Comparison of ENCODE assay signal across 9 cellular contexts in genomic region chr10:32960022-32960421, GRCh38. TPM values are rescaled to one million over a fixed set of nuclear protein-coding genes. Genes with fewer than 3 reads are reported as not detected.
A peak's percentile ranks its signal among the peaks of the same experiment; 100 is the strongest.
DNase-seq lines count a peak whose midpoint lies in the region; ATAC-seq, FAIRE-seq and TF ChIP-seq lines count a peak whose summit lies in the region.
"Had no signal": no experiment of that assay in that cellular context is flagged by ENCODE, and none has a peak within 500 bp of the region (broad histone marks: within the 10 kb centered on the region; RNA-seq: fewer than 3 reads in every experiment).

No MANE protein-coding gene starts in this region.

- no peaks in the 10 kb centered on the region for H3K9me2 ChIP-seq in HCT116 (ENCODE audit: insufficient read depth)

- H4K8ac ChIP-seq in mesendoderm (ENCODE audit: low read depth, low read length), result no peak overlapping the region

- RAD21 ChIA-PET in HCT116 (lab: Charles Lee; ENCODE audit: low non-redundant PET in 1 of 2, low total read pairs in 2 of 2, uncharacterized antibody in 2 of 2, unreplicated experiment in 2 of 2), result no interaction called here

- H3K9me3 ChIP-seq in AG04450 (ENCODE audit: control insufficient read depth, insufficient read depth, low read length), result no peaks in the 10 kb centered on the region
- H3K9me3 ChIP-seq in HCT116 (ENCODE audit: control insufficient read depth in 1 of 2, insufficient read depth in 1 of 2, low read depth in 1 of 2, low read length in 2 of 2), result no peaks in the 10 kb centered on the region
- no peaks in the 10 kb centered on the region for H3K9me3 ChIP-seq in K562 (replicated peaks; ENCODE audit: control insufficient read depth, insufficient read depth, low read depth, low read length)
- no peaks in the 10 kb centered on the region for H3K9me3 ChIP-seq in upper lobe of left lung

- TF ChIP-seq RAD21 in HCT116 (IDR thresholded peaks at IDR 0.05; ENCODE audit: low read depth) (no peak), K562 (CRISPR knock-in tag; conservative IDR thresholded peaks at IDR 0.05 in 1 of 2, IDR thresholded peaks at IDR 0.05 in 1 of 2) (no peak)

- TF ChIP-seq EP300 in K562 (IDR thresholded peaks at IDR 0.05; ENCODE audit: low read length) (no peak; the same call in 1 of the 2 replicates), upper lobe of left lung (IDR thresholded peaks at IDR 0.05) (no peak)

- H3K4me1 ChIP-seq in HCT116 (ENCODE audit: control insufficient read depth in 1 of 2, insufficient read depth in 2 of 2, low read length in 2 of 2) (peaks cover 45 to 80% of the 10 kb centered on the region in 2 experiments), K562 (replicated peaks in 1 of 2; ENCODE audit: control insufficient read depth in 2 of 2, insufficient read depth in 2 of 2, low read length in 2 of 2) (peaks cover 10 to 34% of the 10 kb centered on the region in 2 experiments), mesendoderm (ENCODE audit: control insufficient read depth, low read depth, low read length) (peaks cover 9% of the 10 kb centered on the region), upper lobe of left lung (peaks cover 29 to 51% (median 40%) of the 10 kb centered on the region in 4 donors)

- H2BK120ac ChIP-seq in mesendoderm (ENCODE audit: low read depth, low read length), result no peak overlapping the region

- H3K4me2 ChIP-seq in HCT116 (ENCODE audit: low read length) (peak overlapping the region; percentile 97), K562 (ENCODE audit: insufficient read depth, low read length) (peak overlapping the region; percentile 95), mesendoderm (ENCODE audit: low read length) (peak overlapping the region; percentile 18)

- H3K4ac ChIP-seq in mesendoderm (ENCODE audit: low read depth, low read length), result no peak overlapping the region

- H3K9me1 ChIP-seq in K562 (ENCODE audit: control insufficient read depth, insufficient read depth, low read length), result no peaks in the 10 kb centered on the region

- no peak overlapping the region for H3K27ac ChIP-seq in AG04450 (ENCODE audit: low read depth, low read length)
- H3K27ac ChIP-seq in HCT116 (ENCODE audit: low read depth, low read length), result no peak overlapping the region
- peak overlapping the region; percentile 97 for H3K27ac ChIP-seq in K562 (ENCODE audit: extremely low read depth, low read depth, low read length)
- H3K27ac ChIP-seq in mesendoderm (ENCODE audit: low read depth, low read length), result no peak overlapping the region
- H3K27ac ChIP-seq in upper lobe of left lung, result no peak overlapping the region

- H3K9ac ChIP-seq in HCT116 (ENCODE audit: low read length) (0 out of 2 replicates have a peak overlapping the region, but pooled peaks have one; percentile 97), K562 (ENCODE audit: insufficient read depth in 1 of 2, low read depth in 2 of 2, low read length in 2 of 2) (peak overlapping the region in 1 of 2 experiments; percentile 96; a peak in 2 of 4 replicates), mesendoderm (ENCODE audit: low read length) (no peak overlapping the region)

- ATAC-seq in HCT116 (no peak), K562 (peak; percentile 8; the same call in 2 of the 3 replicates), upper lobe of left lung (ENCODE audit: low FRiP score in 2 of 2) (no peak), HG02885 (IDR thresholded peaks at IDR 0.05; ENCODE audit: poor library complexity, unreplicated experiment) (no peak), GM21367 (IDR thresholded peaks at IDR 0.05; ENCODE audit: unreplicated experiment) (no peak)

- H4K5ac ChIP-seq in mesendoderm (ENCODE audit: low read length), result no peak overlapping the region

- CTCF ChIA-PET in AG04450 (lab: Charles Lee) (interaction anchor here (1.0 kb wide), 1 partner anchor 49 kb away, joined by 4 read pairs; no protein-coding TSS in a partner anchor), HCT116 (lab: Charles Lee) (no interaction called here), K562 (lab: Yijun Ruan, JAX; ENCODE audit: low intra/inter-chr PET ratio) (no interaction called here)

- H3K36me3 ChIP-seq in HCT116 (ENCODE audit: control insufficient read depth in 1 of 2, insufficient read depth in 2 of 2, low read length in 2 of 2) (no peaks in the 10 kb centered on the region), K562 (ENCODE audit: control insufficient read depth, insufficient read depth, low read length) (peaks cover 2% of the 10 kb centered on the region; the same call in 1 of the 3 replicates), mesendoderm (ENCODE audit: control insufficient read depth, insufficient read depth, low read length) (no peaks in the 10 kb centered on the region), upper lobe of left lung (no peaks in the 10 kb centered on the region)

- peak overlapping the region; percentile 35 for H2BK5ac ChIP-seq in mesendoderm (ENCODE audit: low read length)

- H4K20me1 ChIP-seq in HCT116 (ENCODE audit: insufficient read depth), result no peaks in the 10 kb centered on the region
- peaks cover 4% of the 10 kb centered on the region for H4K20me1 ChIP-seq in K562 (replicated peaks; ENCODE audit: control insufficient read depth, insufficient read depth, low read length)

- POLR2A ChIA-PET in AG04450 (lab: Yijun Ruan, JAX) (interaction anchor here (0.6 to 1.8 kb wide), 2 partner anchors 20 to 334 kb away, joined by 3 to 21 read pairs; no protein-coding TSS in a partner anchor), HCT116 (lab: Charles Lee) (interaction anchor here (1.6 kb wide), 1 partner anchor 21 kb away, joined by 19 read pairs; no protein-coding TSS in a partner anchor), K562 (lab: Yijun Ruan, JAX) (interaction anchor here (0.8 to 1.5 kb wide), 4 partner anchors 11 to 47 kb away, joined by 3 to 23 read pairs (median 4); no protein-coding TSS in a partner anchor)

- no peak overlapping the region for H2BK15ac ChIP-seq in mesendoderm (replicated peaks; ENCODE audit: low read depth)

- TF ChIP-seq CTCF in AG04450 (IDR thresholded peaks at IDR 0.05; ENCODE audit: low read depth, low read length) (no peak), HCT116 (IDR thresholded peaks at IDR 0.05 in 2 of 3, conservative IDR thresholded peaks at IDR 0.05 in 1 of 3; ENCODE audit: borderline replicate concordance in 1 of 3, insufficient read depth in 1 of 3, low read depth in 2 of 3, low read length in 2 of 3) (no peak), K562 (IDR thresholded peaks at IDR 0.05 in 2 of 3, conservative IDR thresholded peaks at IDR 0.05 in 1 of 3; ENCODE audit: insufficient read depth in 2 of 3, low read depth in 1 of 3, low read length in 3 of 3) (no peak), upper lobe of left lung (IDR thresholded peaks at IDR 0.05) (no peak)

- intact Hi-C loops in HCT116 (cut with micrococcal nuclease), result no loop called here
- intact Hi-C loops in K562 (cut with micrococcal nuclease), result loop anchor here (2.0 kb wide), 1 partner anchor 45 kb away; no protein-coding TSS in a partner anchor

- H3K56ac ChIP-seq in mesendoderm (ENCODE audit: low read length), result peak overlapping the region; percentile 11

- no peak overlapping the region for H3K23ac ChIP-seq in mesendoderm (ENCODE audit: low read length)

- 4% methylated on average over 4 of the region's 4 CpGs for WGBS in K562 (ENCODE audit: insufficient coverage, low coverage, missing lambda C conversion rate)
- no CpG with 5 or more reads among the region's 4 CpGs for WGBS in mesendoderm (ENCODE audit: extremely low coverage, insufficient coverage, low lambda C conversion rate)
- WGBS in upper lobe of left lung, 2 donors, result 62 to 63% methylated on average over 4 of the region's 4 CpGs

- in situ Hi-C loops in K562 (cut with MboI), result no loop called here

- H3K18ac ChIP-seq in mesendoderm (ENCODE audit: low read length), result peak overlapping the region; percentile 61

- H2AFZ ChIP-seq in HCT116 (ENCODE audit: low read depth, low read length, poor library complexity, severe bottlenecking), result no peak overlapping the region
- peak overlapping the region; percentile 37; the same call in 1 of the 2 replicates for H2AFZ ChIP-seq in K562 (ENCODE audit: low read depth, low read length)

- TF ChIP-seq POLR2A in HCT116 (IDR thresholded peaks at IDR 0.05; ENCODE audit: borderline replicate concordance, extremely low read depth, insufficient read depth, insufficient read length) (no peak), K562 (conservative IDR thresholded peaks at IDR 0.05) (no peak), upper lobe of left lung (IDR thresholded peaks at IDR 0.05) (no peak)

- FAIRE-seq in K562 (lab: Jason Lieb, UNC), result peak; percentile 83

- BruUV-seq in HCT116 (replicated peaks; lab: Mats Ljungman, UMichigan), result no TSS peak
- BruUV-seq in K562 (replicated peaks; lab: Mats Ljungman, UMichigan), result no TSS peak

- H3K4me3 ChIP-seq in AG04450 (ENCODE audit: low read depth, low read length), result peak overlapping the region; percentile 80
- no peak overlapping the region for H3K4me3 ChIP-seq in HCT116 (replicated peaks in 1 of 2; ENCODE audit: low read depth in 1 of 2, low read length in 2 of 2)
- peak overlapping the region; percentile 81 for H3K4me3 ChIP-seq in K562
- H3K4me3 ChIP-seq in mesendoderm (ENCODE audit: low read length), result no peak overlapping the region
- no peak overlapping the region for H3K4me3 ChIP-seq in upper lobe of left lung

- H2AK5ac ChIP-seq in mesendoderm (ENCODE audit: low read length), result no peak overlapping the region

- no peak for DNase-seq in AG04450 (ENCODE audit: low read depth, low spot score)
- no peak for DNase-seq in HCT116 (ENCODE audit: low read depth, low spot score)
- peak in 3 of 4 experiments; percentile 27 to 84 (median 39) for DNase-seq in K562 (ENCODE audit: extremely low read depth in 1 of 4, low spot score in 3 of 4)
- no peak for DNase-seq in mesendoderm
- no peak for DNase-seq in upper lobe of left lung
- DNase-seq in NCI-H1048 (lab: John Stamatoyannopoulos, UW), result no peak
- DNase-seq: activated naive CD4-positive, alpha-beta T cell treated with anti-CD3 and anti-CD28 coated beads, Interleukin-2, amount 50 U/mL, for 16 hours had no signal

- H3K79me2 ChIP-seq in HCT116 (ENCODE audit: insufficient read depth, low read length) (peaks cover 41% of the 10 kb centered on the region), K562 (ENCODE audit: control insufficient read depth, insufficient read depth, low read length) (peaks cover 52% of the 10 kb centered on the region), mesendoderm (ENCODE audit: control insufficient read depth, insufficient read depth, low read length) (peaks cover 31% of the 10 kb centered on the region)

- H3K27me3 ChIP-seq in AG04450 (ENCODE audit: control insufficient read depth, insufficient read depth, low read length), result no peaks in the 10 kb centered on the region
- no peaks in the 10 kb centered on the region for H3K27me3 ChIP-seq in HCT116 (ENCODE audit: insufficient read depth, low read length)
- H3K27me3 ChIP-seq in K562 (ENCODE audit: control insufficient read depth in 2 of 2, insufficient read depth in 2 of 2, low read length in 2 of 2), result no peaks in the 10 kb centered on the region
- H3K27me3 ChIP-seq in mesendoderm (ENCODE audit: insufficient read depth, low read length, poor library complexity), result no peaks in the 10 kb centered on the region
- H3K27me3 ChIP-seq in upper lobe of left lung, result no peaks in the 10 kb centered on the region

- H3K79me1 ChIP-seq in mesendoderm (ENCODE audit: low read length), result no peaks in the 10 kb centered on the region

RNA-seq across cellular contexts. Expression of gene ITGB1, which starts 2.0 kb away (rescaled TPM):
- polyA plus RNA-seq in AG04450 (2011; rRNA removed) (1,870 and 2,796 TPM in 2 replicates), K562 (2011; rRNA removed) (135 and 194 TPM in 2 replicates), K562 (2014; fragmentation: Illumina TruSeq; extraction: Trizol) (144 and 149 TPM in 2 replicates), K562 (2014; fragmentation: Nextera tagmentation; extraction: Ambion mirVana) (10 to 100 TPM; 40.2 to 61.9 TPM), K562 (2014; rRNA removed) (133 and 150 TPM in 2 replicates)
- 1,381 and 1,666 TPM in 2 replicates for polyA minus RNA-seq in AG04450 (2011; rRNA and poly(A)+ RNA removed)
- total RNA-seq in HCT116 (2021; ENCODE audit: unreplicated experiment) (366 TPM), K562 (2014; rRNA removed) (173 and 176 TPM in 2 replicates), K562 (2014; rRNA removed; fragmentation: Illumina TruSeq; extraction: Trizol) (172 and 199 TPM in 2 replicates), K562 (2015; rRNA removed; fragmentation: Illumina TruSeq; extraction: Trizol) (175 and 190 TPM in 2 replicates), K562 (2021) (155 and 160 TPM in 2 replicates), upper lobe of left lung (100 to 1,000 TPM in 5 of 6 donors, 10 to 100 TPM in 1; 94.3 to 492 (median 340) TPM)
- 200 and 253 TPM in 2 replicates for polyA plus RNA-seq in HCT116 (2012)
- total RNA-seq in K562 (2011; cell fraction: chromatin; rRNA removed; ENCODE audit: low replicate concordance), result 67.4 and 220 TPM in 2 replicates
- 103 and 140 TPM in 2 replicates for total RNA-seq in K562 (2011; cell fraction: nucleolus; rRNA removed)
- 195 and 215 TPM in 2 replicates for total RNA-seq in K562 (2011; cell fraction: nucleoplasm; rRNA removed)
- 28.8 and 90.8 TPM in 2 replicates for polyA plus RNA-seq in K562 (2011; cell fraction: cytosol; rRNA removed)
- 26.1 and 44.3 TPM in 2 replicates for polyA plus RNA-seq in K562 (2011; cell fraction: nucleus; rRNA removed)
- polyA plus RNA-seq in K562 (2012), result 135 and 173 TPM in 2 replicates
- 277 and 287 TPM in 2 replicates for polyA minus RNA-seq in K562 (2011; rRNA and poly(A)+ RNA removed)
- 83.6 and 105 TPM in 2 replicates for polyA minus RNA-seq in K562 (2011; cell fraction: cytosol; rRNA and poly(A)+ RNA removed)
- 35.9 and 78.5 TPM in 2 replicates for polyA minus RNA-seq in K562 (2011; cell fraction: nucleus; rRNA and poly(A)+ RNA removed)
- 237 TPM for polyA plus RNA-seq in mesendoderm (2013, experiment 1 of 2)
- polyA plus RNA-seq in mesendoderm (2013, experiment 2 of 2), result 240 TPM

Comparison
In these comparisons a context has a peak if more than half of its experiments do, and no peak if none do; other contexts are left out.
1. DNase-seq: peak in K562 (3 of 4); none in AG04450 (single experiment), HCT116 (single experiment), mesendoderm (single experiment), upper lobe of left lung (0 of 2) and NCI-H1048 (single experiment).
2. H3K4me3 ChIP-seq: peak in AG04450 (single experiment) and K562 (single experiment); none in HCT116 (0 of 2), mesendoderm (single experiment) and upper lobe of left lung (0 of 4).
3. H3K4me2 ChIP-seq: peak in every context shown above with its lines; median percentile 97 in HCT116; 95 in K562; 18 in mesendoderm.